In the genomic region with DNA sequence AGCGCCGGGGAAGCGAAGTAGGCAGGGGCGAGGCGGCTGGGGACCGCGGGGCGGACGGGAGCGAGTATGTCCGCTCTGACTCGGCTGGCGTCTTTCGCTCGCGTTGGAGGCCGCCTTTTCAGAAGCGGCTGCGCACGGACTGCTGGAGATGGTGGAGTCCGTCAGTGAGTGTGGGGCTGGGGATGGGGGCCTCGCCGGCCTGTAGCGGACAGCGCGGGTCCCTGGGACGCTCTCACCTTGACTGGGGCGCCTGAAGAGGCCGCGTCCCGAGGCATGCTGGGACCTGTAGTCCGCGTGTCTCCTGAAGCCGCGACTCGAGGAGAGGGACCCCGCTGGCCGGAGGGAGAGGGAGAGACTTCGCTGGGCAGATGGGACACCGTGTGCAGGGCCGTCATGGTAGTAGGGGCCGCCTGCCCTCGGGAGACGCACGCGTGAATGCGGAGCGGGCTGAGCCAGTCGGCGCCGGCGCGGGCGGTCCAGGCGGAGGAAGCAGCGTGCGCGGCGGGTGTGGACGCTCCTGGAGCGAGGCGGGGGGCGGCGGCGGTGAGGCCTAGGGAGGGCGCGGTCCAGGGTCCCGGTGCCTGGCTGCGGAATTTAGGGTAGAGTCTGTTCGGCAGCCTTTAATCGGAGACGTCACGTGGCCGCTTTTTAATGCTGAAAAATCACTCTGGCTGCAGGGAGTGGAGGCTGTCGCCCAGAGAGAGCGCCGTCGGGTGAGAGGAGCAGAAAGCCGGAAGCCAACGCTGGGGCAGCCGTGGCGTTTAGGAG, we compare ENCODE assay signal across 9 cellular contexts. TPM values are rescaled to one million over a fixed set of nuclear protein-coding genes. Genes with fewer than 3 reads are reported as not detected.
DNase-seq lines count a peak whose midpoint lies in the region; ATAC-seq, FAIRE-seq and TF ChIP-seq lines count a peak whose summit lies in the region.
"Had no signal": no experiment of that assay in that cellular context is flagged by ENCODE, and none has a peak within 500 bp of the region (broad histone marks: within the 10 kb centered on the region; RNA-seq: fewer than 3 reads in every experiment).

A gene (plus strand): TSS at position 30 of the 768 bp plus-strand sequence. CDS start 37 bp downstream, at position 67.

- H3K27ac ChIP-seq in VCaP (peak within 1 kb of the TSS; percentile 93), keratinocyte (ENCODE audit: control insufficient read depth, insufficient read depth, low read length) (peak within 1 kb of the TSS; percentile 86)

- H3K4me2 ChIP-seq in keratinocyte (ENCODE audit: control insufficient read depth, extremely low read depth, insufficient read depth, low read depth, low read length): peak within 1 kb of the TSS; percentile 96

- H3K9me1 ChIP-seq in keratinocyte (ENCODE audit: control insufficient read depth, extremely low read depth, insufficient read depth, low read length): no peaks in the 10 kb centered on the region

- no peaks in the 10 kb centered on the region for H3K27me3 ChIP-seq in keratinocyte (ENCODE audit: control insufficient read depth, extremely low read depth, insufficient read depth, low read length)

- H3K36me3 ChIP-seq in keratinocyte (ENCODE audit: control insufficient read depth in 2 of 2, extremely low read depth in 1 of 2, insufficient read depth in 2 of 2, low read length in 2 of 2): peaks cover 0 to 1% of the 10 kb centered on the region in 2 experiments

- peak within 1 kb of the TSS; percentile 99 for H2AFZ ChIP-seq in keratinocyte (ENCODE audit: control insufficient read depth, low read length)

- no peaks in the 10 kb centered on the region for H4K20me1 ChIP-seq in keratinocyte (ENCODE audit: control insufficient read depth, extremely low read depth, insufficient read depth, low read length)

- peaks cover 48% of the 10 kb centered on the region for H3K79me2 ChIP-seq in keratinocyte (ENCODE audit: control insufficient read depth, insufficient read depth, low read length)

- H3K9me3 ChIP-seq in keratinocyte (ENCODE audit: control insufficient read depth, low read depth, low read length): no peaks in the 10 kb centered on the region

- dilution Hi-C loops in keratinocyte (cut with MboI; ENCODE audit: extremely low pct_ligation_motif_present, low sequenced_read_pairs): no loop called here

- H3K4me3 ChIP-seq in keratinocyte (ENCODE audit: control insufficient read depth in 2 of 3, extremely low read depth in 1 of 3, insufficient read depth in 2 of 3, low read depth in 1 of 3, low read length in 3 of 3): peak within 1 kb of the TSS; percentile 67 to 90 (median 86)

- DNase-seq in AG08395 (ENCODE audit: low spot score): peak; percentile 72
- DNase-seq in NCI-H2171 (lab: John Stamatoyannopoulos, UW): peak; percentile 79
- DNase-seq in cerebellar cortex (ENCODE audit: low spot score): peak; percentile 88
- peak; percentile 17 for DNase-seq in keratinocyte (ENCODE audit: low read depth, low spot score)
- peak; percentile 45 to 59 (median 49) for DNase-seq in stimulated activated CD4-positive, alpha-beta T cell treated with anti-CD3 and anti-CD28 coated beads, Interleukin-12 subunit alpha, Interleukin-12 subunit beta, amount 100 ng/mL, for 48 hours (ENCODE audit: low read depth in 2 of 3, low spot score in 1 of 3)

- ATAC-seq in GM18520 (IDR thresholded peaks at IDR 0.05; ENCODE audit: unreplicated experiment) (peak; percentile 81), HG03045 (IDR thresholded peaks at IDR 0.05; ENCODE audit: unreplicated experiment) (peak; percentile 95)

- no peak for TF ChIP-seq CTCF in VCaP (conservative IDR thresholded peaks at IDR 0.05)
- TF ChIP-seq CTCF in keratinocyte (optimal IDR thresholded peaks at IDR 0.05 in 1 of 3, IDR thresholded peaks at IDR 0.05 in 1 of 3, conservative IDR thresholded peaks at IDR 0.05 in 1 of 3; ENCODE audit: extremely low read depth in 1 of 3, insufficient read depth in 2 of 3, low read length in 3 of 3): no peak

- FAIRE-seq in keratinocyte (lab: Jason Lieb, UNC): no peak
- FAIRE-seq: endometrium had no signal

- peak within 1 kb of the TSS; percentile 90 for H3K9ac ChIP-seq in keratinocyte (ENCODE audit: control insufficient read depth, extremely low read depth, insufficient read depth, low read length)

- peaks cover 13% of the 10 kb centered on the region for H3K4me1 ChIP-seq in keratinocyte (ENCODE audit: control insufficient read depth, extremely low read depth, insufficient read depth, low read length)

RNA-seq across cellular contexts. Expression of the gene that starts here (rescaled TPM):
- polyA plus RNA-seq in keratinocyte: 338 to 495 TPM (median 379 TPM) in 3 replicates
- polyA plus RNA-seq in keratinocyte (2011; ENCODE audit: low read depth): 63.9 TPM
- 236 and 305 TPM in 2 replicates for polyA plus RNA-seq in keratinocyte (2011; cell fraction: cytosol; rRNA removed)
- 101 and 194 TPM in 2 replicates for polyA plus RNA-seq in keratinocyte (2011; cell fraction: nucleus; rRNA removed)
- 209 and 336 TPM in 2 replicates for polyA plus RNA-seq in keratinocyte (2012; ENCODE audit: low replicate concordance)
- polyA minus RNA-seq in keratinocyte: 52.8 to 96.1 TPM (median 58.3 TPM) in 3 replicates
- 112 TPM for polyA minus RNA-seq in keratinocyte (2011; cell fraction: cytosol; rRNA and poly(A)+ RNA removed)
- 14.7 and 17.1 TPM in 2 replicates for polyA minus RNA-seq in keratinocyte (2011; cell fraction: nucleus; rRNA and poly(A)+ RNA removed)

Comparison
In these comparisons a context has a peak if more than half of its experiments do, and no peak if none do; other contexts are left out.
1. Peak in every context shown above with its lines: DNase-seq, ATAC-seq, H3K4me3 ChIP-seq and H3K27ac ChIP-seq.
2. DNase-seq: peak in every context shown above with its lines; median percentile 88 in cerebellar cortex; 79 in NCI-H2171; 72 in AG08395; 49 in stimulated activated CD4-positive, alpha-beta T cell treated with anti-CD3 and anti-CD28 coated beads, Interleukin-12 subunit alpha, Interleukin-12 subunit beta, amount 100 ng/mL, for 48 hours; 17 in keratinocyte.